ENCODE assay signal across 17 cellular contexts in the genomic region with DNA sequence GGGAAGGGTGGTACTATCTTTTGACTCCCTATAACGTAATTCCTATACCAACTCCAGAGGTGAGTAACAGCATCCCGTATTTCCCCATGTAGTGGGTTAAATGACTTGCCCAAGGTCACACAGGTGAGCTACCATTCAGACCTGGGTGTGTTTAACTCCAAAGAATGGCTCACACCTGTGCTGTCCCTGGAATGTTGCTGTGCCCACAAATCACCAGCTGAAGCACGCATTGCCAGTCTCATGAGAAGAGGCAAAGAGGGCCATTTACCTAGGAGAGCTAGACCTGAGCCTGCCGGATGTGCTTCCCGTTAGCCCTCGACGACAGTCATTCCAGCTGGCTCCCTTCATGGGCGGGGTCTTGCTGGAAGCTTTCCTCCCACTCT.
"Had no signal": no experiment of that assay in that cellular context is flagged by ENCODE, and none has a peak within 500 bp of the region (broad histone marks: within the 10 kb centered on the region; RNA-seq: fewer than 3 reads in every experiment).

No MANE protein-coding gene starts in this region.

- H3K27ac ChIP-seq: body of pancreas, lower lobe of right lung, neutrophil, skin epidermis, thyroid gland, vagina had no signal

- H3K27me3 ChIP-seq: body of pancreas, thyroid gland, vagina had no signal

- H3K4me3 ChIP-seq: body of pancreas, lower lobe of right lung, skin epidermis, thyroid gland, vagina had no signal

- H3K9me3 Mint-ChIP-seq: central memory CD8-positive, alpha-beta T cell had no signal

- H3K36me3 ChIP-seq: lower lobe of right lung, neutrophil, thyroid gland, vagina had no signal

- H3K4me1 Mint-ChIP-seq: activated CD8-positive, alpha-beta memory T cell treated with anti-CD3 and anti-CD28 coated beads, Interleukin-2, amount 10 ng/mL, durations not matched to agents 7 days and 5 days; activated naive CD4-positive, alpha-beta T cell treated with anti-CD3 and anti-CD28 coated beads, Interleukin-2, amount 50 U/mL, for 24 hours; central memory CD8-positive, alpha-beta T cell; naive B cell had no signal

- H3K27ac Mint-ChIP-seq: activated CD8-positive, alpha-beta memory T cell treated with anti-CD3 and anti-CD28 coated beads, Interleukin-2, amount 10 ng/mL, durations not matched to agents 7 days and 5 days; activated naive CD4-positive, alpha-beta T cell treated with anti-CD3 and anti-CD28 coated beads, Interleukin-2, amount 50 U/mL, for 24 hours; activated T-cell treated with anti-CD3 and anti-CD28 coated beads, Interleukin-2, amount 50 U/mL, for 24 hours; naive B cell had no signal

- DNase-seq: activated CD4-positive, alpha-beta T cell treated with anti-CD3 and anti-CD28 coated beads for 1 hour; activated CD4-positive, alpha-beta T cell treated with anti-CD3 and anti-CD28 coated beads, Interleukin-2, amount 50 U/mL, for 48 hours; activated CD8-positive, alpha-beta memory T cell treated with anti-CD3 and anti-CD28 coated beads, Interleukin-2, amount 10 ng/mL, durations not matched to agents 7 days and 5 days; activated effector memory CD4-positive, alpha-beta T cell treated with Interleukin-2 at 50 U/mL for 16 hours; activated T-cell treated with anti-CD3 and anti-CD28 coated beads, Interleukin-2, amount 50 U/mL, for 24 hours; body of pancreas; effector memory CD4-positive, alpha-beta T cell; hippocampal formation; kidney glomerular epithelial cell; lower lobe of right lung; naive B cell; thyroid gland had no signal

- H3K36me3 Mint-ChIP-seq: activated CD8-positive, alpha-beta memory T cell treated with anti-CD3 and anti-CD28 coated beads, Interleukin-2, amount 10 ng/mL, durations not matched to agents 7 days and 5 days; activated naive CD4-positive, alpha-beta T cell treated with anti-CD3 and anti-CD28 coated beads, Interleukin-2, amount 50 U/mL, for 24 hours; naive B cell had no signal

- H3K9me3 ChIP-seq: neutrophil, thyroid gland, vagina had no signal

- H3K4me1 ChIP-seq: body of pancreas, lower lobe of right lung, thyroid gland, vagina had no signal

- H3K4me3 Mint-ChIP-seq: activated CD8-positive, alpha-beta memory T cell treated with anti-CD3 and anti-CD28 coated beads, Interleukin-2, amount 10 ng/mL, durations not matched to agents 7 days and 5 days; activated naive CD4-positive, alpha-beta T cell treated with anti-CD3 and anti-CD28 coated beads, Interleukin-2, amount 50 U/mL, for 24 hours; activated T-cell treated with anti-CD3 and anti-CD28 coated beads, Interleukin-2, amount 50 U/mL, for 24 hours; central memory CD8-positive, alpha-beta T cell; naive B cell had no signal

- H3K27me3 Mint-ChIP-seq: activated naive CD4-positive, alpha-beta T cell treated with anti-CD3 and anti-CD28 coated beads, Interleukin-2, amount 50 U/mL, for 24 hours had no signal
